8 cellular contexts compared by ENCODE assay signal in the genomic region with DNA sequence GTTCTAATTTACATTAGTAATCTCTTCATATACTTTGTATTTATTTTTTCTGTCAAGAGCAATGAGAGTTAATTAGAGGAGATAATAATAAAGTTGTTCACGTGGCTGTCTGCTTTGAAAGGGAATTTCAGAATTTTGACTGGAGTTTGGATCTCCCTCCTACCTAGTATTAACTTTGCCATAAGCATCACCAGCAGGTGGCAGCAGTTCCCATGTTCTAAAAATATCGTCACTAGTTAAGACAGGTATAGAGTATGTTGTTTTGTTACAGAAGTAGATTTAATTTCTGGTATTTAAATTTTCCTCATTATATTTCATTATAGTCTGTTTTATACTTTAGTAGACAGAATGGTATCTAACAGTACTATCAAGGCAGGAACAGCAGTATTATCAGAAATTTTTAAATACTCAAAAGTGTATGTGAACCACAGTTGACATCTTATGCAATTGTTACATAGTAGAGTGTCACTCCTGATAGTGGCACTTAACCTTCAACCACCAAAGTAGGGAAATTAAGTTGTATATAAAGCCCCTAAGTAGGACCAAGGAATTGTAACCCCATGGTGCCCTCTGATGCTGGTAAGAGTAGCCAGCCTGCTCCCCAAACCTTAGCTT. TPM values are rescaled to one million over a fixed set of nuclear protein-coding genes. Genes with fewer than 3 reads are reported as not detected.
DNase-seq lines count a peak whose midpoint lies in the region; ATAC-seq, FAIRE-seq and TF ChIP-seq lines count a peak whose summit lies in the region.

No MANE protein-coding gene starts in this region.

- peak; percentile 84 for TF ChIP-seq CTCF in A549 (IDR thresholded peaks at IDR 0.05)
- peak; percentile 82 for TF ChIP-seq CTCF in MM.1S (IDR thresholded peaks at IDR 0.05; ENCODE audit: low read length)

- H3K27me3 Mint-ChIP-seq in T-cell = no peaks in the 10 kb centered on the region
- H3K27me3 Mint-ChIP-seq in activated naive CD8-positive, alpha-beta T cell treated with anti-CD3 and anti-CD28 coated beads, Interleukin-2, amount 50 U/mL, for 24 hours = no peaks in the 10 kb centered on the region

- FAIRE-seq in A549 (lab: Jason Lieb, UNC) (peak; percentile 92), small intestine (lab: Jason Lieb, UNC) (peak; percentile 68)

- 6% methylated on average over 2 of the region's 2 CpGs for WGBS in A549 (ENCODE audit: missing lambda C conversion rate)
- 0 to 15% (median 7%) methylated on average over 2 of the region's 2 CpGs for WGBS in small intestine, 3 donors

- H3K27ac Mint-ChIP-seq in T-cell = no peak overlapping the region
- no peak overlapping the region for H3K27ac Mint-ChIP-seq in activated naive CD8-positive, alpha-beta T cell treated with anti-CD3 and anti-CD28 coated beads, Interleukin-2, amount 50 U/mL, for 24 hours

- H3K4me2 ChIP-seq in A549 (no peak overlapping the region), MM.1S (ENCODE audit: low read depth, low read length) (no peak overlapping the region)

- no peaks in the 10 kb centered on the region for H4K20me1 ChIP-seq in MM.1S (ENCODE audit: insufficient read depth, low read length)

- H3K4me3 Mint-ChIP-seq in T-cell = no peak overlapping the region
- no peak overlapping the region for H3K4me3 Mint-ChIP-seq in activated naive CD8-positive, alpha-beta T cell treated with anti-CD3 and anti-CD28 coated beads, Interleukin-2, amount 50 U/mL, for 24 hours

- CTCF ChIA-PET in A549 (lab: Yijun Ruan, JAX) (interaction anchor here (0.6 to 6.2 kb wide), 20 partner anchors 8 to 896 kb away, joined by 3 to 97 read pairs (median 5); a partner anchor contains a TSS), T-cell (lab: Charles Lee) (interaction anchor here (0.6 to 9.8 kb wide), 9 partner anchors 15 to 316 kb away, joined by 3 to 147 read pairs (median 5); no protein-coding TSS in a partner anchor)

- peaks cover 5 to 9% (median 6%) of the 10 kb centered on the region in 3 donors for H3K4me1 Mint-ChIP-seq in T-cell
- peaks cover 9% of the 10 kb centered on the region for H3K4me1 Mint-ChIP-seq in activated naive CD8-positive, alpha-beta T cell treated with anti-CD3 and anti-CD28 coated beads, Interleukin-2, amount 50 U/mL, for 24 hours

- H3K4me3 ChIP-seq in A549 (no peak overlapping the region), MM.1S (ENCODE audit: low read length) (no peak overlapping the region), small intestine (ENCODE audit: low read depth in 1 of 2, low read length in 2 of 2) (no peak overlapping the region)

- H3K27me3 ChIP-seq in MM.1S (replicated peaks; ENCODE audit: insufficient read depth, low read length) = no peaks in the 10 kb centered on the region
- no peaks in the 10 kb centered on the region for H3K27me3 ChIP-seq in small intestine (ENCODE audit: control insufficient read depth in 2 of 2, insufficient read depth in 2 of 2, low read length in 2 of 2)

- intact Hi-C loops in left ventricle myocardium superior (cut with micrococcal nuclease) = loop anchor here (2.0 kb wide), 1 partner anchor 152 kb away; no protein-coding TSS in a partner anchor

- H3K9me3 Mint-ChIP-seq in T-cell = no peaks in the 10 kb centered on the region
- no peaks in the 10 kb centered on the region for H3K9me3 Mint-ChIP-seq in activated naive CD8-positive, alpha-beta T cell treated with anti-CD3 and anti-CD28 coated beads, Interleukin-2, amount 50 U/mL, for 24 hours

- peaks cover 28% of the 10 kb centered on the region for H3K36me3 Mint-ChIP-seq in T-cell
- H3K36me3 Mint-ChIP-seq in activated naive CD8-positive, alpha-beta T cell treated with anti-CD3 and anti-CD28 coated beads, Interleukin-2, amount 50 U/mL, for 24 hours (ENCODE audit: low read depth) = peaks cover 39% of the 10 kb centered on the region

- H3K4me1 ChIP-seq in A549 = no peaks in the 10 kb centered on the region
- H3K4me1 ChIP-seq in MM.1S (ENCODE audit: low read length) = 0 out of 2 replicates have a peak, but pooled peaks cover 2% of the 10 kb centered on the region
- no peaks in the 10 kb centered on the region for H3K4me1 ChIP-seq in small intestine (ENCODE audit: control insufficient read depth in 2 of 2, insufficient read depth in 1 of 2, low read depth in 1 of 2, low read length in 1 of 2)

- H3K27ac ChIP-seq in A549 (no peak overlapping the region), MM.1S (ENCODE audit: low read length) (no peak overlapping the region), small intestine (ENCODE audit: low read depth in 1 of 2, low read length in 1 of 2) (no peak overlapping the region)

- POLR2A ChIA-PET in A549 (lab: Yijun Ruan, JAX) (interaction anchor here (1.2 kb wide), 1 partner anchor 23 kb away, joined by 5 read pairs; a partner anchor contains a TSS), T-cell (lab: Charles Lee) (interaction anchor here (0.6 kb wide), 3 partner anchors 10 to 571 kb away, joined by 3 read pairs; no protein-coding TSS in a partner anchor)

- no peak overlapping the region for H2AFZ ChIP-seq in MM.1S (ENCODE audit: low read length)

- peak; percentile 62 to 64 for TF ChIP-seq RAD21 in A549 (conservative IDR thresholded peaks at IDR 0.05 in 1 of 2, IDR thresholded peaks at IDR 0.05 in 1 of 2)

- H3K36me3 ChIP-seq in MM.1S (replicated peaks; ENCODE audit: insufficient read depth, low read length) = 0 out of 2 replicates have a peak, but pooled peaks cover 3% of the 10 kb centered on the region
- H3K36me3 ChIP-seq in small intestine (ENCODE audit: control insufficient read depth in 2 of 2, insufficient read depth in 2 of 2, low read length in 2 of 2) = peaks cover 2 to 13% of the 10 kb centered on the region in 2 donors

- DNase-seq in A549 (ENCODE audit: low read depth in 1 of 2, low spot score in 1 of 2) (peak; percentile 64), MM.1S (peak; percentile 71), T-cell (peak; percentile 35 to 84 (median 72)), left ventricle myocardium superior (peak; percentile 63), small intestine (peak; percentile 77)
- DNase-seq in activated naive CD8-positive, alpha-beta T cell treated with anti-CD3 and anti-CD28 coated beads, Interleukin-2, amount 50 U/mL, for 24 hours = peak; percentile 84

- no peak overlapping the region for H3K9ac ChIP-seq in MM.1S (ENCODE audit: low read length)

- TF ChIP-seq EP300 in A549 (IDR thresholded peaks at IDR 0.05) = no peak

- peak; percentile 74 to 93; a peak in 4 of 6 replicates for ATAC-seq in A549
- ATAC-seq in GM18517 (IDR thresholded peaks at IDR 0.05; ENCODE audit: unreplicated experiment) = peak; percentile 74
- peak; percentile 68 to 81 (median 74) for ATAC-seq in T-cell (replicated peaks in 1 of 4)
- ATAC-seq in activated naive CD8-positive, alpha-beta T cell treated with anti-CD3 and anti-CD28 coated beads, Interleukin-2, amount 50 U/mL, for 24 hours = peak; percentile 85
- peak; percentile 80 for ATAC-seq in left ventricle myocardium superior
- ATAC-seq in GM21717 (IDR thresholded peaks at IDR 0.05; ENCODE audit: unreplicated experiment) = no peak

- no peak for TF ChIP-seq POLR2A in A549 (IDR thresholded peaks at IDR 0.05; ENCODE audit: low read length)

- H3K9me2 ChIP-seq in MM.1S (replicated peaks; ENCODE audit: insufficient read depth, low read length) = no peaks in the 10 kb centered on the region

- H3K9me3 ChIP-seq in A549 (no peaks in the 10 kb centered on the region), MM.1S (replicated peaks; ENCODE audit: insufficient read depth, low read length) (no peaks in the 10 kb centered on the region), small intestine (ENCODE audit: control insufficient read depth, low read depth) (no peaks in the 10 kb centered on the region)

- H3F3A ChIP-seq in MM.1S (ENCODE audit: insufficient read depth, low read length) = no peaks in the 10 kb centered on the region

- no peaks in the 10 kb centered on the region for H3K79me2 ChIP-seq in MM.1S (ENCODE audit: low read length)

TF ChIP-seq in A549, 52 proteins besides CTCF, POLR2A, EP300 and RAD21:
- peak; percentile 70 for TF ChIP-seq SMC3 (IDR thresholded peaks at IDR 0.05)
- TF ChIP-seq EHMT2 (IDR thresholded peaks at IDR 0.05; ENCODE audit: low read depth) = no peak

RNA-seq across cellular contexts. Expression of a gene that starts 20.4 kb away (rescaled TPM):
- 17.1 and 31.0 TPM in 2 replicates for polyA plus RNA-seq in A549 (2011; rRNA removed)
- 19.4 and 19.9 TPM in 2 replicates for polyA plus RNA-seq in A549 (2012; cell fraction: cytosol; rRNA removed)
- 12.7 and 13.2 TPM in 2 replicates for polyA plus RNA-seq in A549 (2012; cell fraction: nucleus; rRNA removed)
- 43.5 to 53.2 TPM (median 44.5 TPM) in 3 replicates for polyA plus RNA-seq in A549 (2017; fragmentation: RNase III; extraction: RNeasy Plus Mini Kit Qiagen cat#74134 plus additional on column Dnase treatment)
- polyA minus RNA-seq in A549 (2011; rRNA and poly(A)+ RNA removed) = 17.0 and 22.1 TPM in 2 replicates
- total RNA-seq in T-cell = 10 to 100 TPM; 12.6 to 30.3 (median 29.3) TPM
- 20.2 TPM for total RNA-seq in left ventricle myocardium superior
- 10 to 100 TPM; 20.6 to 31.3 (median 30.6) TPM for polyA plus RNA-seq in small intestine

RNA-seq across cellular contexts. Expression of a gene that starts 23.6 kb away (rescaled TPM):
- polyA plus RNA-seq in A549 (2011; rRNA removed) (47.4 and 57.5 TPM in 2 replicates), A549 (2017; fragmentation: RNase III; extraction: RNeasy Plus Mini Kit Qiagen cat#74134 plus additional on column Dnase treatment) (39.7 to 43.2 TPM (median 41.2 TPM) in 3 replicates), small intestine (10 to 100 TPM; 26.2 to 38.5 (median 29.3) TPM)
- polyA plus RNA-seq in A549 (2012; cell fraction: cytosol; rRNA removed) = 18.3 and 21.6 TPM in 2 replicates
- polyA plus RNA-seq in A549 (2012; cell fraction: nucleus; rRNA removed) = 9.3 and 13.4 TPM in 2 replicates
- polyA minus RNA-seq in A549 (2011; rRNA and poly(A)+ RNA removed) = 35.6 and 40.5 TPM in 2 replicates
- total RNA-seq in T-cell (10 to 100 TPM; 16.4 to 35.8 (median 28.2) TPM), left ventricle myocardium superior (99.8 TPM)

RNA-seq across cellular contexts. Expression of a gene that starts 34.5 kb away (rescaled TPM):
- not detected in 2 replicates for polyA plus RNA-seq in A549 (2011; rRNA removed)
- not detected in 2 replicates for polyA plus RNA-seq in A549 (2012; cell fraction: cytosol; rRNA removed)
- not detected in 2 replicates for polyA plus RNA-seq in A549 (2012; cell fraction: nucleus; rRNA removed)
- polyA plus RNA-seq in A549 (2017; fragmentation: RNase III; extraction: RNeasy Plus Mini Kit Qiagen cat#74134 plus additional on column Dnase treatment) = not detected in 3 replicates
- not detected in 2 replicates for polyA minus RNA-seq in A549 (2011; rRNA and poly(A)+ RNA removed)
- under 1 TPM in 2 of 5 donors, not detected in 3; 0.07 to 0.09 TPM for total RNA-seq in T-cell
- total RNA-seq in left ventricle myocardium superior = 11.1 TPM
- polyA plus RNA-seq in small intestine = 1 to 10 TPM in 1 of 3 donors, under 1 TPM in 1, not detected in 1; under 0.01 to 2.6 TPM

Comparison
In these comparisons a context has a peak if more than half of its experiments do, and no peak if none do; other contexts are left out.
1. RNA of a gene that starts 34.5 kb away (total RNA-seq): 11.1 TPM in left ventricle myocardium superior (single experiment); 0.07 to 0.09 TPM in T-cell; every median in the first group is over 10 times any median in the second.
2. Peak in every context shown above with its lines, with median percentiles within 50 percentile points of each other: DNase-seq.